In genomic region chr2:126707941-126708340, GRCh38 we compare ENCODE assay signal across 1 cellular context.
TF ChIP-seq lines count a peak whose summit lies in the region.

No MANE protein-coding gene starts in this region.

TF ChIP-seq in GM23338, 12 proteins besides CTCF, POLR2A, EP300 and RAD21 (continued from another document):
- TF ChIP-seq REST (IDR thresholded peaks at IDR 0.05; ENCODE audit: unreplicated experiment) (no peak), ZNF462 (CRISPR knock-in tag; IDR thresholded peaks at IDR 0.05) (no peak), POLR2AphosphoS5 (IDR thresholded peaks at IDR 0.05; ENCODE audit: low read depth) (no peak), EZH2 (IDR thresholded peaks at IDR 0.05; ENCODE audit: low read depth, unreplicated experiment) (no peak), JUNB (IDR thresholded peaks at IDR 0.05; ENCODE audit: unreplicated experiment) (no peak)
